1 cellular context compared by ENCODE assay signal in genomic region chr17:77288115-77288619, GRCh38.
TF ChIP-seq lines count a peak whose summit lies in the region.

No MANE protein-coding gene starts in this region.

TF ChIP-seq in IMR-90, 13 proteins besides CTCF, POLR2A, EP300 and RAD21 (continued from another document):
- TF ChIP-seq ELK1 (IDR thresholded peaks at IDR 0.05; ENCODE audit: borderline replicate concordance, low read depth, low read length) (no peak), BHLHE40 (IDR thresholded peaks at IDR 0.05; ENCODE audit: low read depth, low read length) (no peak), NFE2L2 (IDR thresholded peaks at IDR 0.05; ENCODE audit: low read depth, low read length) (no peak), RFX5 (IDR thresholded peaks at IDR 0.05; ENCODE audit: low read depth, low read length) (no peak), CEBPB (IDR thresholded peaks at IDR 0.05; ENCODE audit: low read depth, low read length) (no peak), FOS (IDR thresholded peaks at IDR 0.05; ENCODE audit: low read depth, low read length) (no peak)
TF ChIP-seq in IMR-90: peak in this region for 0.
